Comparison of ENCODE assay signal across 9 cellular contexts in genomic region chr14:23469906-23470403, GRCh38. TPM values are rescaled to one million over a fixed set of nuclear protein-coding genes. Genes with fewer than 3 reads are reported as not detected.
DNase-seq lines count a peak whose midpoint lies in the region; ATAC-seq and TF ChIP-seq lines count a peak whose summit lies in the region.
"Had no signal": no experiment of that assay in that cellular context is flagged by ENCODE, and none has a peak within 500 bp of the region (broad histone marks: within the 10 kb centered on the region; RNA-seq: fewer than 3 reads in every experiment).

No MANE protein-coding gene starts in this region.

- no peaks in the 10 kb centered on the region for H3K9me3 ChIP-seq in A673 (ENCODE audit: low read depth, low read length, poor library complexity, severe bottlenecking)
- H3K9me3 ChIP-seq in vagina: no peaks in the 10 kb centered on the region

- no peak for TF ChIP-seq CTCF in A673 (conservative IDR thresholded peaks at IDR 0.05; ENCODE audit: low read depth, low read length)
- no peak for TF ChIP-seq CTCF in vagina (IDR thresholded peaks at IDR 0.05)

- H3K27ac ChIP-seq in A673 (ENCODE audit: low read depth, low read length, poor library complexity, severe bottlenecking) (peak overlapping the region; percentile 80), vagina (peak overlapping the region; percentile 87)

- no peak overlapping the region for H3K27ac Mint-ChIP-seq in activated T-helper 17 cell treated with anti-CD3 and anti-CD28 coated beads, Interleukin-2, amount 50 U/mL, for 72 hours
- H3K27ac Mint-ChIP-seq: nephron had no signal

- H3K36me3 Mint-ChIP-seq in activated T-helper 17 cell treated with anti-CD3 and anti-CD28 coated beads, Interleukin-2, amount 50 U/mL, for 72 hours (ENCODE audit: low read depth): no peaks in the 10 kb centered on the region

- DNase-seq in A673 (ENCODE audit: low spot score) (no peak), left lobe of liver (ENCODE audit: low spot score) (no peak), vagina (ENCODE audit: extremely low spot score in 2 of 2) (no peak), NCI-H446 treated with DMSO at 0.1 percent for 48 hours (lab: John Stamatoyannopoulos, UW) (no peak), OCI-M2 (lab: John Stamatoyannopoulos, UW; ENCODE audit: unreplicated experiment) (no peak)

- ATAC-seq in GM21737 (IDR thresholded peaks at IDR 0.05; ENCODE audit: unreplicated experiment) (peak; percentile 13), left lobe of liver (peak; percentile 7), GM21717 (IDR thresholded peaks at IDR 0.05; ENCODE audit: unreplicated experiment) (no peak)
- ATAC-seq in activated T-helper 17 cell treated with anti-CD3 and anti-CD28 coated beads, Interleukin-2, amount 50 U/mL, for 72 hours (replicated peaks): peak; percentile 3

- intact Hi-C loops in A673 (cut with micrococcal nuclease; ENCODE audit: unreplicated experiment): loop anchor here (5.0 to 10.0 kb wide), 2 partner anchors 148 to 205 kb away; partner anchors contain the start of gene PABPN1
- intact Hi-C loops in vagina (cut with DNase I): loop anchor here (10.0 kb wide), 1 partner anchor 145 kb away; the partner anchor contains the start of gene PABPN1

- POLR2A ChIA-PET in A673 (lab: Charles Lee; ENCODE audit: low non-redundant PET): no interaction called here

- no peak overlapping the region for H3K4me3 Mint-ChIP-seq in activated T-helper 17 cell treated with anti-CD3 and anti-CD28 coated beads, Interleukin-2, amount 50 U/mL, for 72 hours
- H3K4me3 Mint-ChIP-seq: nephron had no signal

- CTCF ChIA-PET in A673 (lab: Charles Lee): no interaction called here

- H3K9me3 Mint-ChIP-seq in activated T-helper 17 cell treated with anti-CD3 and anti-CD28 coated beads, Interleukin-2, amount 50 U/mL, for 72 hours: no peaks in the 10 kb centered on the region
- H3K9me3 Mint-ChIP-seq: nephron had no signal

- H3K4me3 ChIP-seq in A673 (ENCODE audit: low read depth, low read length, poor library complexity, severe bottlenecking): peak overlapping the region; percentile 79
- peak overlapping the region; percentile 85 to 94 for H3K4me3 ChIP-seq in vagina

- peaks cover 40% of the 10 kb centered on the region for H3K36me3 ChIP-seq in A673 (ENCODE audit: insufficient read depth, low read length, poor library complexity, severe bottlenecking)
- peaks cover 0 to 32% of the 10 kb centered on the region in 2 donors for H3K36me3 ChIP-seq in vagina

- H3K27me3 Mint-ChIP-seq in activated T-helper 17 cell treated with anti-CD3 and anti-CD28 coated beads, Interleukin-2, amount 50 U/mL, for 72 hours: no peaks in the 10 kb centered on the region

- no peaks in the 10 kb centered on the region for H3K27me3 ChIP-seq in A673 (replicated peaks; ENCODE audit: insufficient read depth, low read depth, low read length, poor library complexity)
- H3K27me3 ChIP-seq in vagina: no peaks in the 10 kb centered on the region

- TF ChIP-seq POLR2A in vagina (IDR thresholded peaks at IDR 0.05): no peak

- BruUV-seq in A673 (replicated peaks; lab: Mats Ljungman, UMichigan): TSS peak; percentile 84

- H3K4me1 ChIP-seq in A673 (ENCODE audit: insufficient read depth, low read length, poor library complexity, severe bottlenecking): peaks cover 5% of the 10 kb centered on the region
- peaks cover 10% of the 10 kb centered on the region for H3K4me1 ChIP-seq in vagina

- peaks cover 11% of the 10 kb centered on the region for H3K4me1 Mint-ChIP-seq in activated T-helper 17 cell treated with anti-CD3 and anti-CD28 coated beads, Interleukin-2, amount 50 U/mL, for 72 hours
- H3K4me1 Mint-ChIP-seq: nephron had no signal

RNA-seq across cellular contexts. Expression of gene NGDN, which starts 0.5 kb away (rescaled TPM):
- total RNA-seq in A673 (2021) (59.9 and 71.2 TPM in 2 replicates), left lobe of liver (12.1 TPM), vagina (47.1 TPM)
- total RNA-seq in activated T-helper 17 cell treated with anti-CD3 and anti-CD28 coated beads, Interleukin-2, amount 50 U/mL, for 72 hours: 10 to 100 TPM; 43.5 to 53.1 TPM

RNA-seq across cellular contexts. Expression of gene MYH7, which starts 34.5 kb away (rescaled TPM):
- total RNA-seq in A673 (2021) (not detected in 2 replicates), left lobe of liver (not detected), vagina (not detected)
- under 1 TPM; 0.13 to 0.19 TPM for total RNA-seq in activated T-helper 17 cell treated with anti-CD3 and anti-CD28 coated beads, Interleukin-2, amount 50 U/mL, for 72 hours
